27 cellular contexts compared by ENCODE assay signal in genomic region chr2:127150996-127151395, GRCh38.
"Had no signal": no experiment of that assay in that cellular context is flagged by ENCODE, and none has a peak within 500 bp of the region (broad histone marks: within the 10 kb centered on the region; RNA-seq: fewer than 3 reads in every experiment).

No MANE protein-coding gene starts in this region.

- H3K36me3 ChIP-seq: Peyer's patch had no signal

- H3K4me1 Mint-ChIP-seq: activated CD4-positive, alpha-beta T cell treated with anti-CD3 and anti-CD28 coated beads, Interleukin-2, amount 10 ng/mL, durations not matched to agents 24 days and 14 days; activated naive CD4-positive, alpha-beta T cell treated with anti-CD3 and anti-CD28 coated beads, Interleukin-2, amount 50 U/mL, for 24 hours; T-helper 17 cell had no signal

- H3K27me3 Mint-ChIP-seq: activated naive CD4-positive, alpha-beta T cell treated with anti-CD3 and anti-CD28 coated beads, Interleukin-2, amount 50 U/mL, for 24 hours had no signal

- H3K9me3 Mint-ChIP-seq: activated naive CD4-positive, alpha-beta T cell treated with anti-CD3 and anti-CD28 coated beads, Interleukin-2, amount 50 U/mL, for 24 hours; activated T-cell treated with anti-CD3 and anti-CD28 coated beads, Interleukin-2, amount 50 U/mL, for 72 hours; activated T-helper 2 cell treated with anti-CD3 and anti-CD28 coated beads, Interferon-gamma antibody, Interleukin-2, Interleukin-4, amounts not matched to agents 10 μg/mL and 5 μg/mL and 100 μg/mL, durations not matched to agents 14 hours and 24 hours and 36 hours had no signal

- DNase-seq: activated CD4-positive, alpha-beta T cell treated with anti-CD3 and anti-CD28 coated beads for 1 hour; activated CD4-positive, alpha-beta T cell treated with anti-CD3 and anti-CD28 coated beads, Interleukin-2, amount 10 ng/mL, durations not matched to agents 24 days and 14 days; activated CD4-positive, alpha-beta T cell treated with anti-CD3 and anti-CD28 coated beads, Interleukin-2, amount 50 U/mL, for 48 hours; activated CD8-positive, alpha-beta memory T cell treated with anti-CD3 and anti-CD28 coated beads, Interleukin-2, amount 50 U/mL, for 4 hours; activated naive CD4-positive, alpha-beta T cell; activated T-cell treated with anti-CD3 and anti-CD28 coated beads, Interleukin-2, amount 50 U/mL, for 72 hours; aorta; body of pancreas; central memory CD4-positive, alpha-beta T cell; Karpas-422; MM.1S; NCI-H1105; NCI-H1436; NCI-H1694 treated with DMSO at 0.1 percent for 48 hours; NCI-H2029 treated with DMSO at 0.1 percent for 48 hours; NCI-H510A treated with DMSO at 0.1 percent for 48 hours; NCI-H69; NK-92 treated with Interleukin-12 subunit alpha and Interleukin-12 subunit beta, amount 100 ng/mL, for 24 hours; OCI-M1; Peyer's patch; SHP77 treated with DMSO at 0.1 percent for 48 hours; T-helper 17 cell; T-helper 9 cell had no signal

- ATAC-seq: activated T-cell treated with anti-CD3 and anti-CD28 coated beads, Interleukin-2, amount 50 U/mL, for 72 hours; body of pancreas; T-helper 17 cell; WTC11 had no signal

- H3K9me3 ChIP-seq: body of pancreas had no signal

- H3K36me3 Mint-ChIP-seq: activated naive CD4-positive, alpha-beta T cell treated with anti-CD3 and anti-CD28 coated beads, Interleukin-2, amount 50 U/mL, for 24 hours had no signal

- H3K4me3 Mint-ChIP-seq: activated CD4-positive, alpha-beta T cell treated with anti-CD3 and anti-CD28 coated beads, Interleukin-2, amount 10 ng/mL, durations not matched to agents 24 days and 14 days; activated naive CD4-positive, alpha-beta T cell treated with anti-CD3 and anti-CD28 coated beads, Interleukin-2, amount 50 U/mL, for 24 hours; activated T-cell treated with anti-CD3 and anti-CD28 coated beads, Interleukin-2, amount 50 U/mL, for 72 hours; T-helper 17 cell; WTC11 had no signal

- H3K27ac ChIP-seq: body of pancreas, Peyer's patch, RWPE1 had no signal

- H3K27ac Mint-ChIP-seq: activated CD4-positive, alpha-beta T cell treated with anti-CD3 and anti-CD28 coated beads, Interleukin-2, amount 10 ng/mL, durations not matched to agents 24 days and 14 days; activated naive CD4-positive, alpha-beta T cell treated with anti-CD3 and anti-CD28 coated beads, Interleukin-2, amount 50 U/mL, for 24 hours; activated T-cell treated with anti-CD3 and anti-CD28 coated beads, Interleukin-2, amount 50 U/mL, for 72 hours; activated T-helper 2 cell treated with anti-CD3 and anti-CD28 coated beads, Interferon-gamma antibody, Interleukin-2, Interleukin-4, amounts not matched to agents 10 μg/mL and 5 μg/mL and 100 μg/mL, durations not matched to agents 14 hours and 24 hours and 36 hours; T-helper 17 cell; WTC11 had no signal

- H3K4me3 ChIP-seq: body of pancreas, Peyer's patch had no signal

- H3K4me1 ChIP-seq: body of pancreas, Peyer's patch had no signal

- H3K27me3 ChIP-seq: body of pancreas, Peyer's patch had no signal
